Comparison of ENCODE assay signal across 16 cellular contexts in the genomic region with DNA sequence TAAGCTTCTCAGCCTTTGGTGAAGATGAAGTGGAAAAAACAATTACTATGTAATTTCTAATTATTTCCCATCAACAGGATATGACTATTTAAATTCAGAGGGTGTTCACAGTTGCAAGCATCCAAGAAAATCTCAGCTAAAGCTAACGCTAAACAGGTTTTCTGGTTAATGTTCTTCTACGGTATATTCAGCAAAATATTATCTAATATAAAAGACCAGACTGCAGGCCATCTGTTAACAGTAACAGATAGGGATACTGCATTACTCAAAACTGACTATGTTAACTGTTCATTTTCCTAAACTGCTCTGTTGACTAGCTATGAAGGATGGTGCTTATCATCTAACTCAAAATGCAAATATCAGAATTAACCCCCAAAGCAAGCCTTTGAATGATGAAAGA.
"Had no signal": no experiment of that assay in that cellular context is flagged by ENCODE, and none has a peak within 500 bp of the region (broad histone marks: within the 10 kb centered on the region; RNA-seq: fewer than 3 reads in every experiment).

No MANE protein-coding gene starts in this region.

- H3K9me3 ChIP-seq: spleen, transverse colon had no signal

- H3K36me3 Mint-ChIP-seq: stimulated activated memory B cell treated with anti-CD40 and anti-IgM and Interleukin-4, amounts not matched to agents 10 μg/mL and 1 μg/mL and 100 μg/mL, for 72 hours had no signal

- H3K27ac Mint-ChIP-seq: activated T-helper 17 cell treated with anti-CD3 and anti-CD28 coated beads, Interleukin-2, amount 50 U/mL, for 72 hours; endodermal cell; stimulated activated memory B cell treated with anti-CD40 and anti-IgM and Interleukin-4, amounts not matched to agents 10 μg/mL and 1 μg/mL and 100 μg/mL, for 72 hours; T-helper 1 cell treated with Interleukin-12 subunit alpha and Interleukin-12 subunit beta and Interleukin-4 antibody, amounts not matched to agents 30 μg/mL and 1 μg/mL, for 36 hours had no signal

- ATAC-seq: activated CD4-positive, CD25-positive, alpha-beta regulatory T cell treated with anti-CD3 and anti-CD28 coated beads, Interleukin-2, amount 50 U/mL, for 24 hours; activated T-helper 17 cell treated with anti-CD3 and anti-CD28 coated beads, Interleukin-2, amount 50 U/mL, for 72 hours; sciatic nerve; stimulated activated memory B cell treated with anti-CD40 and anti-IgM and Interleukin-4, amounts not matched to agents 10 μg/mL and 1 μg/mL and 100 μg/mL, for 72 hours had no signal

- H3K27ac ChIP-seq: brain microvascular endothelial cell, spleen, transverse colon had no signal

- H3K27me3 Mint-ChIP-seq: activated T-helper 17 cell treated with anti-CD3 and anti-CD28 coated beads, Interleukin-2, amount 50 U/mL, for 72 hours; stimulated activated memory B cell treated with anti-CD40 and anti-IgM and Interleukin-4, amounts not matched to agents 10 μg/mL and 1 μg/mL and 100 μg/mL, for 72 hours had no signal

- H3K27me3 ChIP-seq: brain microvascular endothelial cell, spleen, transverse colon had no signal

- DNase-seq: activated CD4-positive, alpha-beta T cell treated with anti-CD3 and anti-CD28 coated beads, Interleukin-2, amount 50 U/mL, for 48 hours; activated naive CD4-positive, alpha-beta T cell treated with anti-CD3 and anti-CD28 coated beads, Interleukin-2, amount 50 U/mL, for 16 hours; amygdala; brain microvascular endothelial cell; cerebellar nuclear complex; dermis blood vessel endothelial cell; endodermal cell; spleen; stimulated activated CD4-positive, alpha-beta T cell treated with anti-CD3 and anti-CD28 coated beads, Interleukin-1b, Interleukin-23, amount 100 ng/mL, for 48 hours; transverse colon had no signal

- H3K4me3 ChIP-seq: spleen, transverse colon had no signal

- H3K9me3 Mint-ChIP-seq: activated T-helper 17 cell treated with anti-CD3 and anti-CD28 coated beads, Interleukin-2, amount 50 U/mL, for 72 hours; endodermal cell; nephron; stimulated activated memory B cell treated with anti-CD40 and anti-IgM and Interleukin-4, amounts not matched to agents 10 μg/mL and 1 μg/mL and 100 μg/mL, for 72 hours; T-helper 1 cell treated with Interleukin-12 subunit alpha and Interleukin-12 subunit beta and Interleukin-4 antibody, amounts not matched to agents 30 μg/mL and 1 μg/mL, for 36 hours had no signal

- H3K4me3 Mint-ChIP-seq: activated T-helper 17 cell treated with anti-CD3 and anti-CD28 coated beads, Interleukin-2, amount 50 U/mL, for 72 hours; endodermal cell; nephron; stimulated activated memory B cell treated with anti-CD40 and anti-IgM and Interleukin-4, amounts not matched to agents 10 μg/mL and 1 μg/mL and 100 μg/mL, for 72 hours; T-helper 1 cell treated with Interleukin-12 subunit alpha and Interleukin-12 subunit beta and Interleukin-4 antibody, amounts not matched to agents 30 μg/mL and 1 μg/mL, for 36 hours had no signal

- H3K36me3 ChIP-seq: brain microvascular endothelial cell, spleen, transverse colon had no signal
